ENCODE assay signal across 8 cellular contexts in the genomic region with DNA sequence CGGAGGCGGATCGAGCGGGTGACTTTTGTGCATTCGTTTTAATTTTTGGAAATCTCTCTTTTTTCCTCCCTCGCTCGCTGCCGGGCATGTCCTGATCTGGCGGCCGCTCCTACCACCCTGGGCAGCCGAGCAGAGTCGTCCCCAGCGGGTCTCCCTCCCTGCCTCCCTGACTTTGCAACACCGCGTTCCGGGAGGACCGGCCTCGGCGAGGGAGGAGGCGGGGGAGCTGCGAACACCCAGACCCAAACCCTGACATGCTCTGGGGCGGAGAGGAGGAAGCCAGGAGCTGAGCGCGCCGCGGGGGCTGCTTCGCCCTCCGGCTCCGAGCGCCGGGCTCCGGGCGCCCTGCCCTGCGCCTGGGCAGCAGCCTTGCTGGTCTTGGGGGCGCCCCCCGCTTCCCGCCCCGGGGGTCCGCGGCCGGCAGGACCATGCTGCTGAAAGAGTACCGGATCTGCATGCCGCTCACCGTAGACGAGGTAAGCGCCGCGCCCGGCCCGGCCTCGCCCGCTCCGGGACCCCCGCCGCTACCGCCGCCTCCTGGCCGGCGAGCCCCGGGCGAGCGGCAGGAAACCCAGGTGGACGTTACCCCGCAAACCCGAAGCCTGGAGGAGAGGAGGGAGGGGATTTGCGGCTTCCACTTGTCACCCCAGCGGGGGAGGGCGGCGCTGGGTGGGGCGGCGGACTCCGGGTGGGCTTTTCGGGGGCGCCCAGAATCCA. TPM values are rescaled to one million over a fixed set of nuclear protein-coding genes. Genes with fewer than 3 reads are reported as not detected.
DNase-seq lines count a peak whose midpoint lies in the region; ATAC-seq and TF ChIP-seq lines count a peak whose summit lies in the region.

No MANE protein-coding gene starts in this region.

- TF ChIP-seq CTCF in Peyer's patch (IDR thresholded peaks at IDR 0.05) (peak in 3 of 6 experiments; percentile 17 to 25 (median 18)), osteoblast (IDR thresholded peaks at IDR 0.05; ENCODE audit: extremely low read depth, low read depth, low read length) (no peak)

- intact Hi-C loops in activated naive CD4-positive, alpha-beta T cell treated with anti-CD3 and anti-CD28 coated beads for 36 hours (cut with micrococcal nuclease): loop anchor here (1.0 to 10.0 kb wide), 3 partner anchors 12 to 644 kb away; a partner anchor contains a TSS

- peak overlapping the region; percentile 88 for H3K4me3 Mint-ChIP-seq in activated naive CD4-positive, alpha-beta T cell treated with anti-CD3 and anti-CD28 coated beads for 36 hours

- H3K9me3 ChIP-seq in Peyer's patch: no peaks in the 10 kb centered on the region
- no peaks in the 10 kb centered on the region for H3K9me3 ChIP-seq in osteoblast (ENCODE audit: low read depth, low read length)

- H3K36me3 Mint-ChIP-seq in activated naive CD4-positive, alpha-beta T cell treated with anti-CD3 and anti-CD28 coated beads for 36 hours (ENCODE audit: low read depth): peaks cover 10% of the 10 kb centered on the region

- peak overlapping the region; percentile 65 to 88 (median 78) for H3K4me3 ChIP-seq in Peyer's patch
- H3K4me3 ChIP-seq in osteoblast (ENCODE audit: insufficient read depth, low read length): peak overlapping the region; percentile 88

- H3K4me1 ChIP-seq in Peyer's patch (peaks cover 0 to 16% (median 2%) of the 10 kb centered on the region in 4 donors), osteoblast (ENCODE audit: insufficient read depth, low read length) (peaks cover 18% of the 10 kb centered on the region)

- H3K27ac ChIP-seq in Peyer's patch (peak overlapping the region; percentile 77 to 91 (median 90)), osteoblast (ENCODE audit: low read depth, low read length) (peak overlapping the region; percentile 92)

- H3K79me2 ChIP-seq in osteoblast (ENCODE audit: insufficient read depth, low read length): peaks cover 16% of the 10 kb centered on the region

- no peaks in the 10 kb centered on the region for H3K27me3 ChIP-seq in Peyer's patch
- H3K27me3 ChIP-seq in osteoblast (ENCODE audit: insufficient read depth, low read length): no peaks in the 10 kb centered on the region

- peak; percentile 70 for DNase-seq in DMS53 (lab: John Stamatoyannopoulos, UW)
- DNase-seq in DMS53 treated with DMSO at 0.1 percent for 48 hours (lab: John Stamatoyannopoulos, UW; ENCODE audit: unreplicated experiment): no peak
- peak; percentile 56 to 77 (median 71) for DNase-seq in Peyer's patch
- DNase-seq in activated naive CD4-positive, alpha-beta T cell treated with anti-CD3 and anti-CD28 coated beads for 36 hours: peak; percentile 51
- peak; percentile 24 for DNase-seq in globus pallidus (ENCODE audit: low spot score)
- DNase-seq in osteoblast (ENCODE audit: insufficient read length, low spot score, missing footprints): peak; percentile 90
- no peak for DNase-seq in cerebellar nuclear complex (lab: John Stamatoyannopoulos, UW)

- H3K9me3 Mint-ChIP-seq in activated naive CD4-positive, alpha-beta T cell treated with anti-CD3 and anti-CD28 coated beads for 36 hours: no peaks in the 10 kb centered on the region

- peak overlapping the region; percentile 87 for H2AFZ ChIP-seq in osteoblast (ENCODE audit: low read length)

- H3K4me2 ChIP-seq in osteoblast (ENCODE audit: insufficient read depth, low read length): peak overlapping the region; percentile 100

- ATAC-seq in HG03066 (IDR thresholded peaks at IDR 0.05; ENCODE audit: low read depth, unreplicated experiment): peak; percentile 14

- H4K20me1 ChIP-seq in osteoblast (ENCODE audit: insufficient read depth, low read length): peaks cover 2% of the 10 kb centered on the region

- H3K27me3 Mint-ChIP-seq in activated naive CD4-positive, alpha-beta T cell treated with anti-CD3 and anti-CD28 coated beads for 36 hours (ENCODE audit: low read depth): no peaks in the 10 kb centered on the region

- CTCF ChIA-PET in activated naive CD4-positive, alpha-beta T cell treated with anti-CD3 and anti-CD28 coated beads for 36 hours (lab: Charles Lee): interaction anchor here (0.5 to 13.0 kb wide), 25 partner anchors 9 to 333 kb away, joined by 3 to 245 read pairs (median 5); a partner anchor contains a TSS

- TF ChIP-seq POLR2A in Peyer's patch (IDR thresholded peaks at IDR 0.05): no peak

- H3K4me1 Mint-ChIP-seq in activated naive CD4-positive, alpha-beta T cell treated with anti-CD3 and anti-CD28 coated beads for 36 hours (ENCODE audit: low read depth): peaks cover 46% of the 10 kb centered on the region

- no peaks in the 10 kb centered on the region for H3K36me3 ChIP-seq in Peyer's patch
- H3K36me3 ChIP-seq in osteoblast (ENCODE audit: insufficient read depth, low read length): no peaks in the 10 kb centered on the region

- peak overlapping the region; percentile 82 for H3K27ac Mint-ChIP-seq in activated naive CD4-positive, alpha-beta T cell treated with anti-CD3 and anti-CD28 coated beads for 36 hours

RNA-seq across cellular contexts. Expression of a gene that starts 0.8 kb away (rescaled TPM):
- total RNA-seq in Peyer's patch (10 to 100 TPM in 1 of 4 donors, 1 to 10 TPM in 3; 1.9 to 12.4 (median 5.2) TPM), osteoblast (5.0 and 6.2 TPM in 2 replicates)
- total RNA-seq in activated naive CD4-positive, alpha-beta T cell treated with anti-CD3 and anti-CD28 coated beads for 36 hours: 10 to 100 TPM; 58.7 to 60.0 TPM

RNA-seq across cellular contexts. Expression of a gene that starts 11.5 kb away (rescaled TPM):
- 10 to 100 TPM; 15.2 to 23.1 (median 17.1) TPM for total RNA-seq in Peyer's patch
- 10 to 100 TPM; 67.8 to 70.7 TPM for total RNA-seq in activated naive CD4-positive, alpha-beta T cell treated with anti-CD3 and anti-CD28 coated beads for 36 hours
- 22.7 and 24.2 TPM in 2 replicates for total RNA-seq in osteoblast

Comparison
In these comparisons a context has a peak if more than half of its experiments do, and no peak if none do; other contexts are left out.
1. DNase-seq: peak in DMS53 (single experiment), Peyer's patch (3 of 3), activated naive CD4-positive, alpha-beta T cell treated with anti-CD3 and anti-CD28 coated beads for 36 hours (single experiment), globus pallidus (single experiment) and osteoblast (single experiment); none in DMS53 treated with DMSO at 0.1 percent for 48 hours (single experiment) and cerebellar nuclear complex (0 of 2).